ENCODE assay signal across 23 cellular contexts in genomic region chr2:226451486-226451885, GRCh38.
"Had no signal": no experiment of that assay in that cellular context is flagged by ENCODE, and none has a peak within 500 bp of the region (broad histone marks: within the 10 kb centered on the region; RNA-seq: fewer than 3 reads in every experiment).

No MANE protein-coding gene starts in this region.

- H3K36me3 ChIP-seq: left lung, lower lobe of right lung, ovary, right atrium auricular region, right lobe of liver, stomach, thyroid gland, transverse colon, upper lobe of left lung, vagina had no signal

- H3K4me1 ChIP-seq: left lung, lower lobe of right lung, right lobe of liver, testis, upper lobe of left lung had no signal

- H3K9me3 ChIP-seq: mucosa of descending colon, ovary, right lobe of liver, testis, thyroid gland, upper lobe of left lung, vagina had no signal

- H3K27ac Mint-ChIP-seq: naive thymus-derived CD4-positive, alpha-beta T cell; natural killer cell treated with Interleukin-12 subunit alpha and Interleukin-12 subunit beta and Interleukin-15 and Interleukin-18, amount 100 ng/mL, for 72 hours; progenitor cell of endocrine pancreas; stimulated activated naive B cell treated with anti-CD40 and anti-IgM and Interleukin-4, amounts not matched to agents 10 μg/mL and 1 μg/mL and 100 μg/mL, for 72 hours had no signal

- H3K4me2 ChIP-seq: smooth muscle cell had no signal

- H3K4me1 Mint-ChIP-seq: stimulated activated naive B cell treated with anti-CD40 and anti-IgM and Interleukin-4, amounts not matched to agents 10 μg/mL and 1 μg/mL and 100 μg/mL, for 72 hours had no signal

- DNase-seq: kidney glomerular epithelial cell; left cardiac atrium; left lung; lower lobe of right lung; midbrain; mucosa of descending colon; naive thymus-derived CD4-positive, alpha-beta T cell; ovary; right lobe of liver; stimulated activated CD4-positive, alpha-beta T cell treated with anti-CD3 and anti-CD28 coated beads, Interleukin-2, amount 100 ng/mL, for 24 hours; stimulated activated CD4-positive, alpha-beta T cell treated with anti-CD3 and anti-CD28 coated beads, Interleukin-4, amount 100 ng/mL, for 1 hour; stimulated activated naive B cell treated with anti-CD40 and anti-IgM and Interleukin-4, amounts not matched to agents 10 μg/mL and 1 μg/mL and 100 μg/mL, for 72 hours; stimulated activated naive CD8-positive, alpha-beta T cell treated with anti-CD3 and anti-CD28 coated beads, Interleukin-15, Interleukin-2, amounts not matched to agents 100 U/mL and 50 U/mL, for 24 hours; stomach; testis; thyroid gland; transverse colon; upper lobe of left lung had no signal

- H3K27ac ChIP-seq: left lung, lower lobe of right lung, ovary, right atrium auricular region, right lobe of liver, stomach, testis, thyroid gland, transverse colon, upper lobe of left lung, vagina had no signal

- ATAC-seq: left cardiac atrium; left lung; lower lobe of right lung; mucosa of descending colon; naive thymus-derived CD4-positive, alpha-beta T cell; natural killer cell treated with Interleukin-12 subunit alpha and Interleukin-12 subunit beta and Interleukin-15 and Interleukin-18, amount 100 ng/mL, for 72 hours; right lobe of liver; stimulated activated naive B cell treated with anti-CD40 and anti-IgM and Interleukin-4, amounts not matched to agents 10 μg/mL and 1 μg/mL and 100 μg/mL, for 72 hours; stimulated activated naive CD8-positive, alpha-beta T cell treated with anti-CD3 and anti-CD28 coated beads, Interleukin-15, Interleukin-2, amounts not matched to agents 100 U/mL and 50 U/mL, for 24 hours had no signal

- H3K27me3 Mint-ChIP-seq: natural killer cell treated with Interleukin-12 subunit alpha and Interleukin-12 subunit beta and Interleukin-15 and Interleukin-18, amount 100 ng/mL, for 72 hours; progenitor cell of endocrine pancreas had no signal

- H3K36me3 Mint-ChIP-seq: natural killer cell treated with Interleukin-12 subunit alpha and Interleukin-12 subunit beta and Interleukin-15 and Interleukin-18, amount 100 ng/mL, for 72 hours; stimulated activated naive B cell treated with anti-CD40 and anti-IgM and Interleukin-4, amounts not matched to agents 10 μg/mL and 1 μg/mL and 100 μg/mL, for 72 hours had no signal

- H3K4me3 Mint-ChIP-seq: naive thymus-derived CD4-positive, alpha-beta T cell; natural killer cell treated with Interleukin-12 subunit alpha and Interleukin-12 subunit beta and Interleukin-15 and Interleukin-18, amount 100 ng/mL, for 72 hours; stimulated activated naive B cell treated with anti-CD40 and anti-IgM and Interleukin-4, amounts not matched to agents 10 μg/mL and 1 μg/mL and 100 μg/mL, for 72 hours had no signal

- H3K4me3 ChIP-seq: left lung, lower lobe of right lung, mucosa of descending colon, ovary, right atrium auricular region, right lobe of liver, smooth muscle cell, stomach, testis, thyroid gland, transverse colon, upper lobe of left lung, vagina had no signal

- H3K27me3 ChIP-seq: left lung, ovary, right atrium auricular region, right lobe of liver, stomach, testis, thyroid gland, transverse colon, upper lobe of left lung, vagina had no signal
